Comparison of ENCODE assay signal across 41 cellular contexts in genomic region chr5:135920199-135920598, GRCh38. TPM values are rescaled to one million over a fixed set of nuclear protein-coding genes. Genes with fewer than 3 reads are reported as not detected.
"Had no signal": no experiment of that assay in that cellular context is flagged by ENCODE, and none has a peak within 500 bp of the region (broad histone marks: within the 10 kb centered on the region; RNA-seq: fewer than 3 reads in every experiment).

No MANE protein-coding gene starts in this region.

- H3K4me3 ChIP-seq: MG63 had no signal

- H3K36me3 ChIP-seq: MG63 had no signal

- DNase-seq: Karpas-422, Kasumi-1, MG63, MM.1S, MV-4-11, NCI-H1048, NCI-H1092, NCI-H1092 treated with DMSO at 0.1 percent for 48 hours, NCI-H1105, NCI-H1105 treated with DMSO at 0.1 percent for 48 hours, NCI-H1417, NCI-H1417 treated with DMSO at 0.1 percent for 48 hours, NCI-H1436, NCI-H1436 treated with DMSO at 0.1 percent for 48 hours, NCI-H146, NCI-H1694, NCI-H1694 treated with DMSO at 0.1 percent for 48 hours, NCI-H187, NCI-H187 treated with DMSO at 0.1 percent for 48 hours, NCI-H1930, NCI-H2029, NCI-H2029 treated with DMSO at 0.1 percent for 48 hours, NCI-H2081, NCI-H2081 treated with DMSO at 0.1 percent for 48 hours, NCI-H2107, NCI-H2171, NCI-H2171 treated with DMSO at 0.1 percent for 48 hours, NCI-H2227 treated with DMSO at 0.1 percent for 48 hours, NCI-H226, NCI-H345, NCI-H446, NCI-H446 treated with DMSO at 0.1 percent for 48 hours, NCI-H510A, NCI-H510A treated with DMSO at 0.1 percent for 48 hours, NCI-H524, NCI-H524 treated with DMSO at 0.1 percent for 48 hours, NCI-H526 had no signal

- H3K9me3 ChIP-seq: MG63 had no signal

RNA-seq across cellular contexts. Expression of gene IL9, which starts 24.6 kb away (rescaled TPM):
- total RNA-seq: LHCN-M2, M059J, MCF 10A, NCI-H460 had no signal

RNA-seq across cellular contexts. Expression of gene LECT2, which starts 34.6 kb away (rescaled TPM):
- total RNA-seq: LHCN-M2, M059J, MCF 10A, NCI-H460 had no signal
